ENCODE assay signal across 23 cellular contexts in genomic region chr22:49664371-49664881, GRCh38.
A peak's percentile ranks its signal among the peaks of the same experiment; 100 is the strongest.
DNase-seq lines count a peak whose midpoint lies in the region; ATAC-seq, FAIRE-seq and TF ChIP-seq lines count a peak whose summit lies in the region.
"Had no signal": no experiment of that assay in that cellular context is flagged by ENCODE, and none has a peak within 500 bp of the region (broad histone marks: within the 10 kb centered on the region; RNA-seq: fewer than 3 reads in every experiment).

No MANE protein-coding gene starts in this region.

- TF ChIP-seq POLR2A in endothelial cell of umbilical vein (IDR thresholded peaks at IDR 0.05; ENCODE audit: low read depth, low read length) (no peak), testis (IDR thresholded peaks at IDR 0.05) (no peak)

- H3K4me1 ChIP-seq in endothelial cell of umbilical vein (ENCODE audit: control insufficient read depth, extremely low read depth, insufficient read depth, low read length) (peaks cover 12% of the 10 kb centered on the region), osteoblast (ENCODE audit: insufficient read depth, low read length) (no peaks in the 10 kb centered on the region), testis (no peaks in the 10 kb centered on the region)
- H3K4me1 ChIP-seq: foreskin keratinocyte, pancreas had no signal

- FAIRE-seq in endothelial cell of umbilical vein (lab: Jason Lieb, UNC) = no peak
- FAIRE-seq: GM12892, K562, pancreas had no signal

- peaks cover 7% of the 10 kb centered on the region for H3K9me3 Mint-ChIP-seq in MCF 10A (ENCODE audit: unreplicated experiment)
- H3K9me3 Mint-ChIP-seq: activated CD8-positive, alpha-beta T cell treated with anti-CD3 and anti-CD28 coated beads for 36 hours had no signal

- H2AFZ ChIP-seq in endothelial cell of umbilical vein (ENCODE audit: low read depth, low read length) (peak overlapping the region; percentile 50), osteoblast (ENCODE audit: low read length) (no peak overlapping the region)

- H3K4me3 ChIP-seq in endothelial cell of umbilical vein (replicated peaks in 1 of 3; ENCODE audit: insufficient read depth in 1 of 3, low read depth in 1 of 3, low read length in 3 of 3) (no peak overlapping the region), osteoblast (ENCODE audit: insufficient read depth, low read length) (no peak overlapping the region), testis (no peak overlapping the region)
- H3K4me3 ChIP-seq: K562, pancreas, skin epidermis had no signal

- no peak overlapping the region for H3K4me2 ChIP-seq in endothelial cell of umbilical vein (ENCODE audit: insufficient read depth, low read length)
- H3K4me2 ChIP-seq in osteoblast (ENCODE audit: insufficient read depth, low read length) = no peak overlapping the region

- H3K4me3 Mint-ChIP-seq in MCF 10A (ENCODE audit: unreplicated experiment) = no peak overlapping the region
- H3K4me3 Mint-ChIP-seq: activated CD8-positive, alpha-beta T cell treated with anti-CD3 and anti-CD28 coated beads for 36 hours had no signal

- dilution Hi-C loops in endothelial cell of umbilical vein (cut with MboI; ENCODE audit: extremely low pct_ligation_motif_present, low sequenced_read_pairs) = no loop called here

- H3K9me1 ChIP-seq in endothelial cell of umbilical vein (replicated peaks; ENCODE audit: control insufficient read depth, extremely low read depth, insufficient read depth, low read length) = no peaks in the 10 kb centered on the region

- H3K27me3 Mint-ChIP-seq in MCF 10A (ENCODE audit: insufficient read depth, unreplicated experiment) = no peaks in the 10 kb centered on the region

- CTCF ChIA-PET in endothelial cell of umbilical vein (lab: Charles Lee) (no interaction called here), MCF 10A (lab: Yijun Ruan, JAX) (interaction anchor here (0.7 kb wide), 1 partner anchor 365 kb away, joined by 4 read pairs; no protein-coding TSS in a partner anchor)

- H4K20me1 ChIP-seq in endothelial cell of umbilical vein (replicated peaks; ENCODE audit: control insufficient read depth, extremely low read depth, insufficient read depth, low read length) (no peaks in the 10 kb centered on the region), osteoblast (ENCODE audit: insufficient read depth, low read length) (no peaks in the 10 kb centered on the region)

- H3K27ac ChIP-seq in endothelial cell of umbilical vein (ENCODE audit: insufficient read depth, low read depth, low read length) = no peak overlapping the region
- H3K27ac ChIP-seq in osteoblast (ENCODE audit: low read depth, low read length) = no peak overlapping the region
- no peak overlapping the region for H3K27ac ChIP-seq in testis
- H3K27ac ChIP-seq: foreskin keratinocyte, pancreas, skin epidermis had no signal

- no peak for TF ChIP-seq CTCF in endothelial cell of umbilical vein (IDR thresholded peaks at IDR 0.05; ENCODE audit: extremely low read depth in 1 of 2, insufficient read depth in 1 of 2, low read depth in 1 of 2, low read length in 2 of 2)
- no peak for TF ChIP-seq CTCF in osteoblast (IDR thresholded peaks at IDR 0.05; ENCODE audit: extremely low read depth, low read depth, low read length)
- no peak for TF ChIP-seq CTCF in testis (IDR thresholded peaks at IDR 0.05)
- no peak for TF ChIP-seq CTCF in MCF 10A (IDR thresholded peaks at IDR 0.05; ENCODE audit: unreplicated experiment)

- no peak overlapping the region for H3K27ac Mint-ChIP-seq in MCF 10A (ENCODE audit: low read depth, unreplicated experiment)
- H3K27ac Mint-ChIP-seq: activated CD8-positive, alpha-beta T cell treated with anti-CD3 and anti-CD28 coated beads for 36 hours had no signal

- no peaks in the 10 kb centered on the region for H3K4me1 Mint-ChIP-seq in MCF 10A (ENCODE audit: insufficient read depth, unreplicated experiment)

- intact Hi-C loops in endothelial cell of umbilical vein (cut with micrococcal nuclease) = no loop called here
- intact Hi-C loops in testis (cut with DNase I; ENCODE audit: low total_unique reads) = no loop called here
- intact Hi-C loops in MCF 10A (cut with micrococcal nuclease) = no loop called here

- H3K36me3 ChIP-seq in endothelial cell of umbilical vein (ENCODE audit: control insufficient read depth in 2 of 2, extremely low read depth in 1 of 2, insufficient read depth in 2 of 2, low read length in 2 of 2) (no peaks in the 10 kb centered on the region), osteoblast (ENCODE audit: insufficient read depth, low read length) (no peaks in the 10 kb centered on the region), testis (ENCODE audit: low read depth, missing control alignments) (no peaks in the 10 kb centered on the region)
- H3K36me3 ChIP-seq: pancreas had no signal

- no peaks in the 10 kb centered on the region for H3K9me3 ChIP-seq in endothelial cell of umbilical vein (replicated peaks; ENCODE audit: control insufficient read depth, insufficient read depth, low read length)
- H3K9me3 ChIP-seq in osteoblast (ENCODE audit: low read depth, low read length) = no peaks in the 10 kb centered on the region
- no peaks in the 10 kb centered on the region for H3K9me3 ChIP-seq in testis
- H3K9me3 ChIP-seq: pancreas had no signal

- BruUV-seq in endothelial cell of umbilical vein (replicated peaks; lab: Mats Ljungman, UMichigan) (no TSS peak), MCF 10A (replicated peaks; lab: Mats Ljungman, UMichigan) (no TSS peak)

- no peaks in the 10 kb centered on the region for H3K27me3 ChIP-seq in endothelial cell of umbilical vein (ENCODE audit: control insufficient read depth in 2 of 2, insufficient read depth in 2 of 2, low read length in 2 of 2)
- no peaks in the 10 kb centered on the region for H3K27me3 ChIP-seq in osteoblast (ENCODE audit: insufficient read depth, low read length)
- no peaks in the 10 kb centered on the region for H3K27me3 ChIP-seq in testis

- POLR2A ChIA-PET in endothelial cell of umbilical vein (lab: Charles Lee) = no interaction called here
- POLR2A ChIA-PET in MCF 10A (lab: Yijun Ruan, JAX) = no interaction called here

- no peaks in the 10 kb centered on the region for H3K79me2 ChIP-seq in endothelial cell of umbilical vein (ENCODE audit: control insufficient read depth, insufficient read depth, low read length)
- H3K79me2 ChIP-seq in osteoblast (ENCODE audit: insufficient read depth, low read length) = no peaks in the 10 kb centered on the region

- H3K9ac ChIP-seq in endothelial cell of umbilical vein (replicated peaks; ENCODE audit: extremely low read depth, insufficient read depth, low read length) = no peak overlapping the region

- WGBS in testis, 2 donors = 54 to 56% methylated on average over 15 to 21 of the region's 21 CpGs

- in situ Hi-C loops in G401 (cut with HindIII; ENCODE audit: low sequenced_read_pairs) = no loop called here

- peaks cover 12% of the 10 kb centered on the region for H3K36me3 Mint-ChIP-seq in MCF 10A (ENCODE audit: insufficient read depth, unreplicated experiment)

- no peak for ATAC-seq in HG02678 (IDR thresholded peaks at IDR 0.05; ENCODE audit: unreplicated experiment)
- ATAC-seq: activated CD8-positive, alpha-beta T cell treated with anti-CD3 and anti-CD28 coated beads for 36 hours; foreskin keratinocyte; K562; pancreas had no signal

- DNase-seq in NCI-H1694 treated with DMSO at 0.1 percent for 48 hours (lab: John Stamatoyannopoulos, UW) (peak; percentile 19), NCI-H1694 (lab: John Stamatoyannopoulos, UW) (no peak), G401 (ENCODE audit: low spot score) (peak; percentile 57), endothelial cell of umbilical vein (ENCODE audit: low read depth, low spot score) (no peak), osteoblast (ENCODE audit: insufficient read length, low spot score, missing footprints) (peak; percentile 65), testis (no peak), MCF 10A (ENCODE audit: unreplicated experiment) (no peak)
- DNase-seq: 8988T; activated CD4-positive, CD25-positive, alpha-beta regulatory T cell; activated CD8-positive, alpha-beta T cell treated with anti-CD3 and anti-CD28 coated beads for 36 hours; activated gamma-delta T cell; DMS153; foreskin keratinocyte; NCI-H2081; NCI-H510A treated with DMSO at 0.1 percent for 48 hours; pancreas; SIG-M5; stimulated activated CD4-positive, alpha-beta T cell treated with anti-CD3 and anti-CD28 coated beads, Interleukin-4, amount 100 ng/mL, for 4 hours; T-helper 2 cell had no signal

TF ChIP-seq in endothelial cell of umbilical vein, 7 proteins besides CTCF, POLR2A, EP300 and RAD21:
- TF ChIP-seq MYC (IDR thresholded peaks at IDR 0.05; ENCODE audit: low read depth, low read length) (no peak), FOS (IDR thresholded peaks at IDR 0.05; ENCODE audit: borderline replicate concordance, insufficient read depth, low read length) (no peak), JUN (IDR thresholded peaks at IDR 0.05; ENCODE audit: borderline replicate concordance, insufficient read depth, insufficient read length, low read depth) (no peak), EZH2 (IDR thresholded peaks at IDR 0.05; ENCODE audit: borderline replicate concordance, low read depth, low read length, severe bottlenecking) (no peak), MAX (IDR thresholded peaks at IDR 0.05; ENCODE audit: insufficient read depth, insufficient read length) (no peak), POLR2AphosphoS5 (IDR thresholded peaks at IDR 0.05; ENCODE audit: insufficient read depth, low read depth, low read length) (no peak), GATA2 (IDR thresholded peaks at IDR 0.05; ENCODE audit: insufficient read depth, insufficient read length, low read depth, low read length) (no peak)
TF ChIP-seq in endothelial cell of umbilical vein: peak in this region for 0.

Comparison
In these comparisons a context has a peak if more than half of its experiments do, and no peak if none do; other contexts are left out.
1. DNase-seq: peak in NCI-H1694 treated with DMSO at 0.1 percent for 48 hours (single experiment), G401 (single experiment) and osteoblast (single experiment); none in NCI-H1694 (single experiment), endothelial cell of umbilical vein (single experiment), testis (single experiment) and MCF 10A (single experiment).